ENCODE assay signal across 13 cellular contexts in genomic region chr1:201712387-201713092, GRCh38.
DNase-seq lines count a peak whose midpoint lies in the region; ATAC-seq, FAIRE-seq and TF ChIP-seq lines count a peak whose summit lies in the region.
"Had no signal": no experiment of that assay in that cellular context is flagged by ENCODE, and none has a peak within 500 bp of the region (broad histone marks: within the 10 kb centered on the region; RNA-seq: fewer than 3 reads in every experiment).

No MANE protein-coding gene starts in this region.

- no peak overlapping the region for H3K4me2 ChIP-seq in mesendoderm (ENCODE audit: low read length)

- peak overlapping the region; percentile 86 to 98 (median 93) for H3K27ac ChIP-seq in heart left ventricle
- peak overlapping the region; percentile 86 for H3K27ac ChIP-seq in epithelial cell of prostate
- H3K27ac ChIP-seq in pancreas, result peak overlapping the region; percentile 75 to 89 (median 84)
- peak overlapping the region; percentile 86 for H3K27ac ChIP-seq in urinary bladder (ENCODE audit: low read depth)
- H3K27ac ChIP-seq in mesendoderm (ENCODE audit: low read depth, low read length), result no peak overlapping the region

- no peaks in the 10 kb centered on the region for H3K9me3 ChIP-seq in heart left ventricle
- H3K9me3 ChIP-seq in pancreas, result no peaks in the 10 kb centered on the region

- TF ChIP-seq CTCF in heart left ventricle (IDR thresholded peaks at IDR 0.05) (no peak), pancreas (IDR thresholded peaks at IDR 0.05) (no peak)

- WGBS in heart left ventricle, 4 donors, result 78 to 84% (median 81%) methylated on average over 6 to 7 of the region's 7 CpGs
- 64 to 73% methylated on average over 7 of the region's 7 CpGs for WGBS in pancreas, 2 donors
- WGBS in urinary bladder, result 87% methylated on average over 7 of the region's 7 CpGs
- no CpG with 5 or more reads among the region's 7 CpGs for WGBS in mesendoderm (ENCODE audit: extremely low coverage, insufficient coverage, low lambda C conversion rate)

- ATAC-seq in heart left ventricle (no peak), Right ventricle myocardium superior (ENCODE audit: poor library complexity) (no peak), pancreas (no peak)
- ATAC-seq: GM12878 had no signal

- no peak overlapping the region for H3K18ac ChIP-seq in mesendoderm (ENCODE audit: low read length)

- no peak overlapping the region for H2BK15ac ChIP-seq in mesendoderm (replicated peaks; ENCODE audit: low read depth)

- H3K4me1 ChIP-seq in heart left ventricle (peaks cover 29 to 99% (median 84%) of the 10 kb centered on the region in 12 donors), pancreas (peaks cover 0 to 29% (median 20%) of the 10 kb centered on the region in 3 donors), urinary bladder (ENCODE audit: insufficient read depth) (no peaks in the 10 kb centered on the region), mesendoderm (ENCODE audit: control insufficient read depth, low read depth, low read length) (no peaks in the 10 kb centered on the region)

- no peak overlapping the region for H4K8ac ChIP-seq in mesendoderm (ENCODE audit: low read depth, low read length)

- FAIRE-seq in pancreas (lab: Jason Lieb, UNC), result no peak
- FAIRE-seq: GM12878 had no signal

- peak in 2 of 5 donors; percentile 41 to 48 for DNase-seq in heart left ventricle
- DNase-seq in Right ventricle myocardium superior, result no peak
- DNase-seq in epithelial cell of prostate (ENCODE audit: low read depth, low spot score), result no peak
- peak in 1 of 6 donors; percentile 52 for DNase-seq in pancreas
- DNase-seq in mesendoderm, result no peak
- no peak for DNase-seq in LoVo (ENCODE audit: low spot score)
- DNase-seq in mucosa of gallbladder (ENCODE audit: low spot score), result no peak
- DNase-seq: activated CD4-positive, alpha-beta T cell treated with anti-CD3 and anti-CD28 coated beads, Interleukin-2, amount 10 ng/mL, durations not matched to agents 24 days and 14 days; activated naive CD4-positive, alpha-beta T cell treated with anti-CD3 and anti-CD28 coated beads for 36 hours; NCI-H1048; NCI-H526 treated with DMSO at 0.1 percent for 48 hours had no signal

- H2AK5ac ChIP-seq in mesendoderm (ENCODE audit: low read length), result no peak overlapping the region

- no peaks in the 10 kb centered on the region for H3K79me1 ChIP-seq in mesendoderm (ENCODE audit: low read length)

- no peak overlapping the region for H2BK5ac ChIP-seq in mesendoderm (ENCODE audit: low read length)

- H3K4ac ChIP-seq in mesendoderm (ENCODE audit: low read depth, low read length), result no peak overlapping the region

- H2BK120ac ChIP-seq in mesendoderm (ENCODE audit: low read depth, low read length), result no peak overlapping the region

- H3K27me3 ChIP-seq in heart left ventricle (no peaks in the 10 kb centered on the region), pancreas (no peaks in the 10 kb centered on the region), mesendoderm (ENCODE audit: insufficient read depth, low read length, poor library complexity) (no peaks in the 10 kb centered on the region)

- H4K5ac ChIP-seq in mesendoderm (ENCODE audit: low read length), result no peak overlapping the region

- H3K79me2 ChIP-seq in mesendoderm (ENCODE audit: control insufficient read depth, insufficient read depth, low read length), result no peaks in the 10 kb centered on the region

- intact Hi-C loops in heart left ventricle (cut with DNase I) (loop anchor here in 2 of 10 donors (1.0 to 5.0 kb wide), 2 partner anchors 26 to 45 kb away; no protein-coding TSS in a partner anchor), Right ventricle myocardium superior (cut with DNase I) (no loop called here), pancreas (cut with DNase I) (no loop called here)

- no peak for TF ChIP-seq POLR2A in heart left ventricle (IDR thresholded peaks at IDR 0.05)

- no peak overlapping the region for H3K23ac ChIP-seq in mesendoderm (ENCODE audit: low read length)

- peaks cover 0 to 14% (median 0%) of the 10 kb centered on the region in 9 donors for H3K36me3 ChIP-seq in heart left ventricle
- no peaks in the 10 kb centered on the region for H3K36me3 ChIP-seq in pancreas
- H3K36me3 ChIP-seq in urinary bladder (ENCODE audit: insufficient read depth), result no peaks in the 10 kb centered on the region
- no peaks in the 10 kb centered on the region for H3K36me3 ChIP-seq in mesendoderm (ENCODE audit: control insufficient read depth, insufficient read depth, low read length)

- no peak overlapping the region for H3K56ac ChIP-seq in mesendoderm (ENCODE audit: low read length)

- H3K4me3 ChIP-seq in heart left ventricle (no peak overlapping the region), pancreas (no peak overlapping the region), urinary bladder (ENCODE audit: low read depth, low read length) (no peak overlapping the region), mesendoderm (ENCODE audit: low read length) (no peak overlapping the region)
- H3K4me3 ChIP-seq: GM12878 had no signal

- no peak overlapping the region for H3K9ac ChIP-seq in mesendoderm (ENCODE audit: low read length)
